1 cellular context compared by ENCODE assay signal in genomic region chr17:75855310-75856061, GRCh38.
TF ChIP-seq lines count a peak whose summit lies in the region.

Gene WBP2, minus strand, starts transcription at chr17:75855335. Its CDS starts 38 bp downstream, at chr17:75855297.

TF ChIP-seq in HepG2, 621 proteins besides CTCF, POLR2A, EP300 and RAD21 (continued from another document and continues in another):
- TF ChIP-seq GRHL1 (CRISPR knock-in tag; conservative IDR thresholded peaks at IDR 0.05) (no peak), ZNF414 (CRISPR knock-in tag; IDR thresholded peaks at IDR 0.05) (peak; percentile 99), CHD4 (IDR thresholded peaks at IDR 0.05; ENCODE audit: borderline replicate concordance, low read length) (no peak), ZNF777 (CRISPR knock-in tag; IDR thresholded peaks at IDR 0.05) (peak; percentile 44; the same call in 1 of the 2 replicates), POLR2AphosphoS2 (IDR thresholded peaks at IDR 0.05; ENCODE audit: low read depth, low read length) (no peak), NFATC3 (CRISPR knock-in tag; IDR thresholded peaks at IDR 0.05) (no peak), REL (CRISPR knock-in tag; conservative IDR thresholded peaks at IDR 0.05) (0 out of 2 replicates have a peak, but pooled peaks have one; percentile 14), ZNF761 (CRISPR knock-in tag; conservative IDR thresholded peaks at IDR 0.05) (peak; percentile 80; the same call in 1 of the 2 replicates), ZNF180 (CRISPR knock-in tag; IDR thresholded peaks at IDR 0.05; ENCODE audit: borderline replicate concordance, low read depth) (peak; percentile 41; the same call in 1 of the 2 replicates), RXRB (CRISPR knock-in tag; IDR thresholded peaks at IDR 0.05; ENCODE audit: borderline replicate concordance) (peak; percentile 61; the same call in 1 of the 2 replicates), PCBP2 (optimal IDR thresholded peaks at IDR 0.05; ENCODE audit: low read depth, low read length, poor library complexity, severe bottlenecking) (no peak), SALL1 (CRISPR knock-in tag; IDR thresholded peaks at IDR 0.05) (peak; percentile 86), TFAP4 (IDR thresholded peaks at IDR 0.05; ENCODE audit: borderline replicate concordance, low read depth) (peak; percentile 70; the same call in 1 of the 2 replicates), ARID5B (CRISPR knock-in tag; IDR thresholded peaks at IDR 0.05) (peak; percentile 63), ZNF557 (CRISPR knock-in tag; IDR thresholded peaks at IDR 0.05) (peak; percentile 78; the same call in 1 of the 2 replicates), ZHX2 (IDR thresholded peaks at IDR 0.05; ENCODE audit: low read depth) (peak; percentile 32; the same call in 1 of the 2 replicates), ZHX2 (CRISPR knock-in tag; IDR thresholded peaks at IDR 0.05; ENCODE audit: borderline replicate concordance) (peak; percentile 29; the same call in 1 of the 2 replicates), JUN (CRISPR knock-in tag; IDR thresholded peaks at IDR 0.05) (peak; percentile 38; the same call in 1 of the 2 replicates), ZNF276 (CRISPR knock-in tag; IDR thresholded peaks at IDR 0.05; ENCODE audit: low read depth) (peak; percentile 93), AHDC1 (CRISPR knock-in tag; IDR thresholded peaks at IDR 0.05; ENCODE audit: borderline replicate concordance) (peak; percentile 63; the same call in 1 of the 2 replicates), ZNF335 (CRISPR knock-in tag; IDR thresholded peaks at IDR 0.05) (peak; percentile 93), ZSCAN20 (CRISPR knock-in tag; IDR thresholded peaks at IDR 0.05; ENCODE audit: borderline replicate concordance) (peak; percentile 80; the same call in 1 of the 2 replicates), MEIS2 (CRISPR knock-in tag; IDR thresholded peaks at IDR 0.05) (peak; percentile 47; the same call in 1 of the 2 replicates), ZNF670 (CRISPR knock-in tag; IDR thresholded peaks at IDR 0.05; ENCODE audit: borderline replicate concordance) (peak; percentile 75; the same call in 1 of the 2 replicates), FOSL2 (CRISPR knock-in tag; IDR thresholded peaks at IDR 0.05) (peak; percentile 44), AFF4 (CRISPR knock-in tag; IDR thresholded peaks at IDR 0.05) (no peak), ZFP90 (CRISPR knock-in tag; IDR thresholded peaks at IDR 0.05; ENCODE audit: borderline replicate concordance) (peak; percentile 89)
